Comparison of ENCODE assay signal across 8 cellular contexts in the genomic region with DNA sequence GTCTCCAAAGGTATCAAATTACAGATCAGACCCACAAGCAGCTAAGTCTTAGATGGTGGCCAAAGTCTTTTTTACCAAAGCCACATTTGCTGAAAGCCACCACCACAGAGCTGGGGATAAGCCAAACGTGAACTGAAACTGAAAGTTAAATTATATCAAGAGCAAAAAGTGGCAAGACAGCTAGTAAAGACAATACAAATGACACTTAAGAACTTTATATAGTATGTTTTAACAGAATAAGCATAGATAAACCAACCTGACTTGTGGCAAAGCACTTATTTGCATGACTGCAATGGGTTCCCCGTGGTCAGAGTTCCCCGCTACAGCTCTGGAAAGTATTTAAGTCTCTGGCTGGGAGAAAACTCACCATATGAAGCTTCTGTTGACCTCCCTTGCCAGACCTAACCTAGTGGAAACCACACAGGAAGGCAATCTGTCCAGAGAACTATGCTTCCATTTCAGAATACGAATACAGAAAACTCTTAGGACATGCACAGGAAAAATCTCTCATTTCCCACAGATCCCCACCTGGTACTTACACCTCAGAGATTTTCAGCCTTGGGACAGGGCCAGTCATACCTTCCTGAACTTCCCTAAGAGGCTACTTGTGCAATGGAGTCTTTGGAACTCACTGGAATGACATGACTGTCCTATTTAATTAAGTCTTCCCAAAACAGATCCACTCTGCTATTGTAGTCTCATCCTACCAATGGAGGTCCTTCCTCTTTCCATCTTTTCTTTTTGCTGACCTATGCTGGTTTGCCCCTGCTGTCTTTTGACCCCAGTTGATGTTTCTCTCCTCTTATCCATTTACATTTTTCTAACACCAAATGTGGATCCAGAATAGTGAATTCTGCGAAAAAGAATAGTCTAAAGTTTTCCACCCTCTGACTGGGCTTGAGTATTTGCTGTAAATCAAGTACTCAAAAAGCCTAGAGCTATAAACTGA.
DNase-seq lines count a peak whose midpoint lies in the region; ATAC-seq, FAIRE-seq and TF ChIP-seq lines count a peak whose summit lies in the region.

No MANE protein-coding gene starts in this region.

- ATAC-seq in GM19452 (IDR thresholded peaks at IDR 0.05; ENCODE audit: unreplicated experiment) (peak; percentile 94), HG03460 (IDR thresholded peaks at IDR 0.05; ENCODE audit: unreplicated experiment) (peak; percentile 96), K562 (no peak), sciatic nerve (peak; percentile 51)

- peak in 2 of 5 donors; percentile 22 to 49 for DNase-seq in CD8-positive, alpha-beta memory T cell
- DNase-seq in K562 (ENCODE audit: extremely low read depth in 1 of 4, low spot score in 3 of 4) (no peak), sciatic nerve (ENCODE audit: low spot score) (no peak), GOT3 (lab: John Stamatoyannopoulos, UW) (no peak), neural progenitor cell (ENCODE audit: low spot score) (no peak), NCI-H748 (lab: John Stamatoyannopoulos, UW; ENCODE audit: unreplicated experiment) (no peak)

- H3K9ac ChIP-seq in K562 (ENCODE audit: insufficient read depth in 1 of 2, low read depth in 2 of 2, low read length in 2 of 2), result no peak overlapping the region
- H3K9ac ChIP-seq in neural progenitor cell, result no peak overlapping the region

- H3K79me2 ChIP-seq in K562 (ENCODE audit: control insufficient read depth, insufficient read depth, low read length) (no peaks in the 10 kb centered on the region), neural progenitor cell (ENCODE audit: low read depth) (no peaks in the 10 kb centered on the region)

- peak overlapping the region; percentile 30 for H3K4me3 ChIP-seq in CD8-positive, alpha-beta memory T cell (ENCODE audit: low read length)
- H3K4me3 ChIP-seq in K562, result no peak overlapping the region
- no peak overlapping the region for H3K4me3 ChIP-seq in neural progenitor cell

- BruUV-seq in K562 (replicated peaks; lab: Mats Ljungman, UMichigan), result no TSS peak

- POLR2A ChIA-PET in CD8-positive, alpha-beta memory T cell (lab: Charles Lee), result interaction anchor here (1.2 kb wide), 1 partner anchor 225 kb away, joined by 6 read pairs; the partner anchor contains the start of gene NR3C2
- POLR2A ChIA-PET in K562 (lab: Yijun Ruan, JAX), result no interaction called here

- in situ Hi-C loops in K562 (cut with MboI), result no loop called here

- no peaks in the 10 kb centered on the region for H3K9me3 Mint-ChIP-seq in CD8-positive, alpha-beta memory T cell
- H3K9me3 Mint-ChIP-seq in neural progenitor cell, result no peaks in the 10 kb centered on the region

- H3K36me3 Mint-ChIP-seq in CD8-positive, alpha-beta memory T cell, result peaks cover 0 to 4% (median 2%) of the 10 kb centered on the region in 3 donors
- H3K36me3 Mint-ChIP-seq in neural progenitor cell, result no peaks in the 10 kb centered on the region

- TF ChIP-seq EP300 in K562 (IDR thresholded peaks at IDR 0.05; ENCODE audit: low read length), result no peak

- H3F3A ChIP-seq in neural progenitor cell (ENCODE audit: low read depth), result no peaks in the 10 kb centered on the region

- CTCF ChIA-PET in CD8-positive, alpha-beta memory T cell (lab: Charles Lee), result interaction anchor here (1.0 to 1.1 kb wide), 2 partner anchors 160 to 226 kb away, joined by 3 to 5 read pairs; no protein-coding TSS in a partner anchor
- CTCF ChIA-PET in K562 (lab: Yijun Ruan, JAX; ENCODE audit: low intra/inter-chr PET ratio), result no interaction called here

- H3K4me1 ChIP-seq in CD8-positive, alpha-beta memory T cell (ENCODE audit: insufficient read depth, low read length), result peaks cover 20% of the 10 kb centered on the region
- H3K4me1 ChIP-seq in K562 (replicated peaks in 1 of 2; ENCODE audit: control insufficient read depth in 2 of 2, insufficient read depth in 2 of 2, low read length in 2 of 2) (no peaks in the 10 kb centered on the region), neural progenitor cell (peaks cover 6% of the 10 kb centered on the region)

- no peak for TF ChIP-seq RAD21 in K562 (CRISPR knock-in tag; conservative IDR thresholded peaks at IDR 0.05 in 1 of 2, IDR thresholded peaks at IDR 0.05 in 1 of 2)

- peak overlapping the region; percentile 4 for H3K27ac ChIP-seq in CD8-positive, alpha-beta memory T cell (ENCODE audit: low read depth, low read length)
- H3K27ac ChIP-seq in K562 (ENCODE audit: extremely low read depth, low read depth, low read length) (no peak overlapping the region), neural progenitor cell (no peak overlapping the region)

- no peaks in the 10 kb centered on the region for H3K36me3 ChIP-seq in CD8-positive, alpha-beta memory T cell (ENCODE audit: insufficient read depth, low read length)
- no peaks in the 10 kb centered on the region for H3K36me3 ChIP-seq in K562 (ENCODE audit: control insufficient read depth, insufficient read depth, low read length)
- H3K36me3 ChIP-seq in neural progenitor cell, result no peaks in the 10 kb centered on the region

- H2AFZ ChIP-seq in K562 (ENCODE audit: low read depth, low read length) (no peak overlapping the region), neural progenitor cell (replicated peaks) (no peak overlapping the region)

- H3K9me3 ChIP-seq in CD8-positive, alpha-beta memory T cell (ENCODE audit: low read length), result no peaks in the 10 kb centered on the region
- H3K9me3 ChIP-seq in K562 (replicated peaks; ENCODE audit: control insufficient read depth, insufficient read depth, low read depth, low read length), result no peaks in the 10 kb centered on the region
- H3K9me3 ChIP-seq in neural progenitor cell (ENCODE audit: low read depth), result no peaks in the 10 kb centered on the region

- peaks cover 30 to 39% (median 37%) of the 10 kb centered on the region in 3 donors for H3K4me1 Mint-ChIP-seq in CD8-positive, alpha-beta memory T cell
- H3K4me1 Mint-ChIP-seq in neural progenitor cell, result peaks cover 18% of the 10 kb centered on the region

- TF ChIP-seq POLR2A in K562 (conservative IDR thresholded peaks at IDR 0.05), result no peak

- H4K20me1 ChIP-seq in K562 (replicated peaks; ENCODE audit: control insufficient read depth, insufficient read depth, low read length), result no peaks in the 10 kb centered on the region
- no peaks in the 10 kb centered on the region for H4K20me1 ChIP-seq in neural progenitor cell (ENCODE audit: low read depth)

- H3K27me3 ChIP-seq in CD8-positive, alpha-beta memory T cell (ENCODE audit: insufficient read depth, low read length, poor library complexity, severe bottlenecking), result no peaks in the 10 kb centered on the region
- no peaks in the 10 kb centered on the region for H3K27me3 ChIP-seq in K562 (ENCODE audit: control insufficient read depth in 2 of 2, insufficient read depth in 2 of 2, low read length in 2 of 2)
- H3K27me3 ChIP-seq in neural progenitor cell, result no peaks in the 10 kb centered on the region

- no peaks in the 10 kb centered on the region for H3K9me1 ChIP-seq in K562 (ENCODE audit: control insufficient read depth, insufficient read depth, low read length)

- H3K4me2 ChIP-seq in K562 (ENCODE audit: insufficient read depth, low read length) (no peak overlapping the region), neural progenitor cell (no peak overlapping the region)

- H3K27me3 Mint-ChIP-seq in CD8-positive, alpha-beta memory T cell, result no peaks in the 10 kb centered on the region
- no peaks in the 10 kb centered on the region for H3K27me3 Mint-ChIP-seq in neural progenitor cell (ENCODE audit: insufficient read depth, low read depth)

- H3K4me3 Mint-ChIP-seq in CD8-positive, alpha-beta memory T cell, result peak overlapping the region; percentile 73 to 88 (median 80)
- no peak overlapping the region for H3K4me3 Mint-ChIP-seq in neural progenitor cell

- no peak for TF ChIP-seq CTCF in K562 (IDR thresholded peaks at IDR 0.05 in 2 of 3, conservative IDR thresholded peaks at IDR 0.05 in 1 of 3; ENCODE audit: insufficient read depth in 2 of 3, low read depth in 1 of 3, low read length in 3 of 3)
- TF ChIP-seq CTCF in neural progenitor cell (IDR thresholded peaks at IDR 0.05), result no peak

- peak overlapping the region; percentile 57 to 96 (median 90) for H3K27ac Mint-ChIP-seq in CD8-positive, alpha-beta memory T cell
- no peak overlapping the region for H3K27ac Mint-ChIP-seq in neural progenitor cell

- FAIRE-seq in K562 (lab: Jason Lieb, UNC), result no peak

- WGBS in K562 (ENCODE audit: insufficient coverage, low coverage, missing lambda C conversion rate), result 0% methylated on average over 5 of the region's 5 CpGs

- intact Hi-C loops in K562 (cut with micrococcal nuclease), result no loop called here
- intact Hi-C loops in sciatic nerve (cut with DNase I), result no loop called here

TF ChIP-seq in K562, 482 proteins besides CTCF, POLR2A, EP300 and RAD21:
- TF ChIP-seq MAFK (IDR thresholded peaks at IDR 0.05; ENCODE audit: low read length), result peak; percentile 47
- no peak for TF ChIP-seq XRCC5 (IDR thresholded peaks at IDR 0.05; ENCODE audit: low read depth, low read length)
